In genomic region chr5:14004598-14005394, GRCh38 we compare ENCODE assay signal across 15 cellular contexts.
DNase-seq lines count a peak whose midpoint lies in the region; ATAC-seq and TF ChIP-seq lines count a peak whose summit lies in the region.
"Had no signal": no experiment of that assay in that cellular context is flagged by ENCODE, and none has a peak within 500 bp of the region (broad histone marks: within the 10 kb centered on the region; RNA-seq: fewer than 3 reads in every experiment).

No MANE protein-coding gene starts in this region.

- H3K36me3 Mint-ChIP-seq in osteocyte (ENCODE audit: unreplicated experiment): peaks cover 2% of the 10 kb centered on the region

- no peak for ATAC-seq in GM19467 (IDR thresholded peaks at IDR 0.05; ENCODE audit: unreplicated experiment)
- ATAC-seq: T-helper 17 cell had no signal

- H3K4me3 Mint-ChIP-seq in osteocyte (ENCODE audit: unreplicated experiment): no peak overlapping the region
- H3K4me3 Mint-ChIP-seq: T-helper 17 cell had no signal

- H3K9me3 ChIP-seq in BE2C: peaks cover 3% of the 10 kb centered on the region; the same call in 1 of the 2 replicates
- H3K9me3 ChIP-seq: BLaER1 had no signal

- H3K4me1 Mint-ChIP-seq in osteocyte (ENCODE audit: unreplicated experiment): peaks cover 15% of the 10 kb centered on the region
- H3K4me1 Mint-ChIP-seq: T-helper 17 cell had no signal

- no peaks in the 10 kb centered on the region for H3K36me3 ChIP-seq in BE2C
- H3K36me3 ChIP-seq: BLaER1 had no signal

- no peak for TF ChIP-seq CTCF in fibroblast of the aortic adventitia (IDR thresholded peaks at IDR 0.05; ENCODE audit: insufficient read depth, low read length)
- no peak for TF ChIP-seq CTCF in osteocyte (IDR thresholded peaks at IDR 0.05)
- no peak for TF ChIP-seq CTCF in BE2C (IDR thresholded peaks at IDR 0.05; ENCODE audit: low read depth, low read length)

- no peaks in the 10 kb centered on the region for H3K27me3 ChIP-seq in BE2C
- H3K27me3 ChIP-seq: BLaER1 had no signal

- DNase-seq in DMS79 (lab: John Stamatoyannopoulos, UW) (peak; percentile 65), H4 (ENCODE audit: low spot score) (peak; percentile 64), OCI-M1 (lab: John Stamatoyannopoulos, UW) (peak; percentile 4), fibroblast of the aortic adventitia (ENCODE audit: low read depth) (peak; percentile 62), osteocyte (ENCODE audit: extremely low spot score, unreplicated experiment) (no peak), NCI-H82 (lab: John Stamatoyannopoulos, UW) (no peak), BE2C (no peak)
- DNase-seq: Karpas-422, NCI-H1417, NCI-H345, NCI-H526 treated with DMSO at 0.1 percent for 48 hours, SHP77 treated with DMSO at 0.1 percent for 48 hours, T-helper 17 cell had no signal

- H3K27ac Mint-ChIP-seq in osteocyte (ENCODE audit: unreplicated experiment): no peak overlapping the region
- H3K27ac Mint-ChIP-seq: T-helper 17 cell had no signal

- H3K4me3 ChIP-seq in fibroblast of the aortic adventitia (ENCODE audit: low read depth, low read length) (no peak overlapping the region), BE2C (ENCODE audit: low read depth, low read length) (no peak overlapping the region)
- H3K4me3 ChIP-seq: BLaER1 had no signal

- H3K9me3 Mint-ChIP-seq in osteocyte (ENCODE audit: unreplicated experiment): no peaks in the 10 kb centered on the region

- no peaks in the 10 kb centered on the region for H3K27me3 Mint-ChIP-seq in osteocyte (ENCODE audit: unreplicated experiment)

- H3K4me1 ChIP-seq in BE2C: no peaks in the 10 kb centered on the region
- H3K4me1 ChIP-seq: BLaER1 had no signal

Comparison
In these comparisons a context has a peak if more than half of its experiments do, and no peak if none do; other contexts are left out.
1. DNase-seq: peak in DMS79 (single experiment), H4 (single experiment), OCI-M1 (single experiment) and fibroblast of the aortic adventitia (single experiment); none in osteocyte (single experiment), NCI-H82 (single experiment) and BE2C (single experiment).